In genomic region chr7:22364910-22365309, GRCh38 we compare ENCODE assay signal across 29 cellular contexts. TPM values are rescaled to one million over a fixed set of nuclear protein-coding genes. Genes with fewer than 3 reads are reported as not detected.
A peak's percentile ranks its signal among the peaks of the same experiment; 100 is the strongest.
DNase-seq lines count a peak whose midpoint lies in the region; ATAC-seq and TF ChIP-seq lines count a peak whose summit lies in the region.
"Had no signal": no experiment of that assay in that cellular context is flagged by ENCODE, and none has a peak within 500 bp of the region (broad histone marks: within the 10 kb centered on the region; RNA-seq: fewer than 3 reads in every experiment).

No MANE protein-coding gene starts in this region.

- TF ChIP-seq CTCF in SK-N-SH (IDR thresholded peaks at IDR 0.05) (no peak), OCI-LY7 (conservative IDR thresholded peaks at IDR 0.05; ENCODE audit: low read length) (no peak)

- intact Hi-C loops in OCI-LY7 (cut with micrococcal nuclease; ENCODE audit: unreplicated experiment): no loop called here
- intact Hi-C loops in cardiac septum (cut with DNase I): no loop called here

- WGBS in SK-N-SH (ENCODE audit: low lambda C conversion rate): 86% methylated on average over 2 of the region's 2 CpGs

- no peaks in the 10 kb centered on the region for H4K20me1 ChIP-seq in SK-N-SH (ENCODE audit: insufficient read depth)
- H4K20me1 ChIP-seq in OCI-LY7 (ENCODE audit: insufficient read depth, low read length): no peaks in the 10 kb centered on the region

- TF ChIP-seq RAD21 in SK-N-SH (IDR thresholded peaks at IDR 0.05; ENCODE audit: low read length): peak; percentile 25

- no peaks in the 10 kb centered on the region for H3K79me2 ChIP-seq in SK-N-SH (ENCODE audit: insufficient read depth)
- H3K79me2 ChIP-seq in OCI-LY7 (ENCODE audit: insufficient read depth, low read depth, low read length): no peaks in the 10 kb centered on the region

- H3K27ac ChIP-seq in SK-N-SH (ENCODE audit: low read depth in 2 of 2, low read length in 1 of 2) (no peak overlapping the region), OCI-LY7 (ENCODE audit: low read depth, low read length, poor library complexity, severe bottlenecking) (no peak overlapping the region)
- H3K27ac ChIP-seq: coronary artery, GM23248, psoas muscle, sigmoid colon, SJCRH30, tibial nerve, VCaP had no signal

- no peaks in the 10 kb centered on the region for H3K9me3 ChIP-seq in SK-N-SH
- H3K9me3 ChIP-seq in OCI-LY7 (ENCODE audit: low read length): no peaks in the 10 kb centered on the region
- H3K9me3 ChIP-seq: psoas muscle, sigmoid colon, SJCRH30, tibial nerve had no signal

- H3F3A ChIP-seq in SK-N-SH (replicated peaks; ENCODE audit: insufficient read depth): peaks cover 4% of the 10 kb centered on the region

- H3K4me3 ChIP-seq in SK-N-SH (ENCODE audit: low read depth in 2 of 2, low read length in 1 of 2) (no peak overlapping the region), OCI-LY7 (ENCODE audit: low read depth, low read length, poor library complexity, severe bottlenecking) (no peak overlapping the region)
- H3K4me3 ChIP-seq: coronary artery, GM23248, lung, psoas muscle, sigmoid colon, SJCRH30, tibial nerve had no signal

- no peak overlapping the region for H3K9ac ChIP-seq in SK-N-SH
- H3K9ac ChIP-seq: GM23248 had no signal

- H3K4me1 ChIP-seq in SK-N-SH (ENCODE audit: control insufficient read depth in 1 of 2, insufficient read depth in 2 of 2, low read depth in 1 of 2, low read length in 1 of 2) (peaks cover 0 to 4% of the 10 kb centered on the region in 2 experiments; a peak in 2 of 4 replicates), OCI-LY7 (ENCODE audit: insufficient read depth, low read length, poor library complexity, severe bottlenecking) (peaks cover 42% of the 10 kb centered on the region)
- H3K4me1 ChIP-seq: psoas muscle, sigmoid colon, SJCRH30, tibial nerve had no signal

- ATAC-seq in SK-N-SH treated with all-trans-retinoic acid at 6 μM for 48 hours: no peak; the same call in 2 of the 3 replicates
- ATAC-seq in GM18502 (IDR thresholded peaks at IDR 0.05; ENCODE audit: poor library complexity, unreplicated experiment): no peak
- ATAC-seq: left cardiac atrium, psoas muscle had no signal

- CTCF ChIA-PET in SK-N-SH (lab: Yijun Ruan, JAX) (interaction anchor here (0.8 to 3.4 kb wide), 7 partner anchors 10 to 262 kb away, joined by 3 to 14 read pairs (median 6); no protein-coding TSS in a partner anchor), OCI-LY7 (lab: Charles Lee; ENCODE audit: unreplicated experiment) (no interaction called here)

- H3K4me2 ChIP-seq in SK-N-SH (no peak overlapping the region), OCI-LY7 (ENCODE audit: low read length) (peak overlapping the region; percentile 60)

- no TSS peak for BruUV-seq in OCI-LY7 (replicated peaks; lab: Mats Ljungman, UMichigan)

- TF ChIP-seq EP300 in SK-N-SH (IDR thresholded peaks at IDR 0.05; ENCODE audit: borderline replicate concordance in 1 of 2, low read depth in 1 of 2, low read length in 1 of 2): no peak

- H2AFZ ChIP-seq in SK-N-SH (ENCODE audit: low read depth): no peak overlapping the region
- peak overlapping the region; percentile 78; the same call in 1 of the 2 replicates for H2AFZ ChIP-seq in OCI-LY7 (ENCODE audit: low read length)
- H2AFZ ChIP-seq: GM23248 had no signal

- no peaks in the 10 kb centered on the region for H3K27me3 ChIP-seq in SK-N-SH (ENCODE audit: insufficient read depth)
- H3K27me3 ChIP-seq: sigmoid colon, SJCRH30, tibial nerve had no signal

- H3K36me3 ChIP-seq in SK-N-SH (replicated peaks in 1 of 2; ENCODE audit: control insufficient read depth in 1 of 2, insufficient read depth in 2 of 2, low read length in 1 of 2) (no peaks in the 10 kb centered on the region), OCI-LY7 (ENCODE audit: insufficient read depth, low read length) (no peaks in the 10 kb centered on the region)
- H3K36me3 ChIP-seq: sigmoid colon, SJCRH30, tibial nerve had no signal

- no peaks in the 10 kb centered on the region for H3K9me2 ChIP-seq in SK-N-SH
- no peaks in the 10 kb centered on the region for H3K9me2 ChIP-seq in OCI-LY7 (ENCODE audit: insufficient read depth, low read length)

- peak; percentile 41 for DNase-seq in SK-N-SH
- peak; percentile 89 for DNase-seq in NCI-H2171 treated with DMSO at 0.1 percent for 48 hours (lab: John Stamatoyannopoulos, UW)
- DNase-seq in OCI-LY7 (ENCODE audit: low spot score): no peak
- no peak for DNase-seq in cardiac septum (ENCODE audit: low spot score)
- DNase-seq in epidermal melanocyte (ENCODE audit: insufficient read length, low spot score): no peak
- DNase-seq in activated CD8-positive, alpha-beta memory T cell treated with anti-CD3 and anti-CD28 coated beads for 24 hours: no peak
- DNase-seq: activated CD4-positive, alpha-beta T cell treated with anti-CD3 and anti-CD28 coated beads for 4 hours; activated effector memory CD4-positive, alpha-beta T cell treated with Interleukin-2 at 50 U/mL for 16 hours; CD8-positive, alpha-beta memory T cell; effector memory CD4-positive, alpha-beta T cell; GDM1; GM23248; immature natural killer cell; IMR-90; left cardiac atrium; NCI-H1105; NCI-H2029 treated with DMSO at 0.1 percent for 48 hours; NCI-H748 treated with DMSO at 0.1 percent for 48 hours; psoas muscle; sigmoid colon; SJCRH30; stimulated activated CD4-positive, alpha-beta T cell treated with anti-CD3 and anti-CD28 coated beads, Interleukin-4, amount 100 ng/mL, for 24 hours; T1000 had no signal

- POLR2A ChIA-PET in SK-N-SH (lab: Yijun Ruan, JAX): no interaction called here
- POLR2A ChIA-PET in OCI-LY7 (lab: Charles Lee): interaction anchor here (0.7 to 6.1 kb wide), 8 partner anchors 9 to 75 kb away, joined by 3 to 47 read pairs (median 5); no protein-coding TSS in a partner anchor

TF ChIP-seq in SK-N-SH, 30 proteins besides CTCF, POLR2A, EP300 and RAD21:
- TF ChIP-seq CHD2 (IDR thresholded peaks at IDR 0.05; ENCODE audit: low read length, partially characterized antibody) (peak; percentile 13), USF1 (IDR thresholded peaks at IDR 0.05; ENCODE audit: borderline replicate concordance, low read depth) (no peak)

TF ChIP-seq in SK-N-SH treated with all-trans-retinoic acid at 6 μM for 48 hours, 23 proteins besides CTCF, POLR2A, EP300 and RAD21:
- TF ChIP-seq TSHZ2 (CRISPR knock-in tag; IDR thresholded peaks at IDR 0.05) (no peak), CSDC2 (CRISPR knock-in tag; IDR thresholded peaks at IDR 0.05) (no peak), RARB (CRISPR knock-in tag; IDR thresholded peaks at IDR 0.05) (no peak)

RNA-seq across cellular contexts. Expression of gene RAPGEF5, which starts 8.0 kb away (rescaled TPM):
- 1.2 and 1.8 TPM in 2 replicates for polyA plus RNA-seq in SK-N-SH (2012; rRNA removed)
- polyA plus RNA-seq in SK-N-SH (2012; cell fraction: cytosol; rRNA removed): 1.6 and 1.7 TPM in 2 replicates
- 2.2 and 3.3 TPM in 2 replicates for polyA plus RNA-seq in SK-N-SH (2012; cell fraction: nucleus; rRNA removed)
- 114 and 136 TPM in 2 replicates for total RNA-seq in OCI-LY7 (2014; rRNA removed; shearing (Covaris generic))
- 115 and 120 TPM in 2 replicates for total RNA-seq in OCI-LY7 (2022)
- 22.4 TPM for total RNA-seq in cardiac septum

Comparison
In these comparisons a context has a peak if more than half of its experiments do, and no peak if none do; other contexts are left out.
1. DNase-seq: peak in SK-N-SH (single experiment) and NCI-H2171 treated with DMSO at 0.1 percent for 48 hours (single experiment); none in OCI-LY7 (single experiment), cardiac septum (single experiment), epidermal melanocyte (single experiment) and activated CD8-positive, alpha-beta memory T cell treated with anti-CD3 and anti-CD28 coated beads for 24 hours (single experiment).